In the genomic region with DNA sequence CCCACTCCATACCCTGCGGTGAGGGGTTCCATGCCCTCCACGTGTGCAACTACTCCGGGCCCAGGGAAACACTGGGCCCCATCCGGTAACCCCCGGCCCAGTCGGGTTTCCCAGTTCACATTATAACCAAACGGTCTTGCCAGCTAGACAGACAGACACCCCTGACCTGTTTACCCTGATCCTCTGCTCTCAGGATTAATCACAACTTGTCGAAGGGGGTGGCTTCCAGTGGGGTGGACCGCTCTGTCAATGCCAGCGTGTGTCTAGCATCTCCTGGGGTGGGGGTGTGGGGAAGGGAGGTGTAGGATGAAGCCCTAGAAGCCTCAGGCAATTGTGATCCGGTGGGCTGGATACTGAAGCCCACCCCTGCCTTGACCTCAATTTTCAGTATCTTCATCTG, we compare ENCODE assay signal across 28 cellular contexts. TPM values are rescaled to one million over a fixed set of nuclear protein-coding genes. Genes with fewer than 3 reads are reported as not detected.
DNase-seq lines count a peak whose midpoint lies in the region; ATAC-seq and TF ChIP-seq lines count a peak whose summit lies in the region.
"Had no signal": no experiment of that assay in that cellular context is flagged by ENCODE, and none has a peak within 500 bp of the region (broad histone marks: within the 10 kb centered on the region; RNA-seq: fewer than 3 reads in every experiment).

No MANE protein-coding gene starts in this region.

- H3F3A ChIP-seq in PC-9 (ENCODE audit: insufficient read depth, low read depth), result no peaks in the 10 kb centered on the region

- H3K4me3 ChIP-seq in H7 (ENCODE audit: insufficient read depth, low read depth, low read length), result no peak overlapping the region
- H3K4me3 ChIP-seq in iPS-15b (ENCODE audit: low read depth, low read length), result peak overlapping the region; percentile 26
- no peak overlapping the region for H3K4me3 ChIP-seq in esophagus squamous epithelium
- no peak overlapping the region for H3K4me3 ChIP-seq in PC-9
- H3K4me3 ChIP-seq: A549, K562 had no signal

- H3K4me3 Mint-ChIP-seq in natural killer cell, result peak overlapping the region; percentile 13
- H3K4me3 Mint-ChIP-seq in natural killer cell treated with Interleukin-12 subunit alpha and Interleukin-12 subunit beta and Interleukin-15 and Interleukin-18, amount 100 ng/mL, for 72 hours, result no peak overlapping the region

- H3K27ac Mint-ChIP-seq in natural killer cell, result no peak overlapping the region
- no peak overlapping the region for H3K27ac Mint-ChIP-seq in natural killer cell treated with Interleukin-12 subunit alpha and Interleukin-12 subunit beta and Interleukin-15 and Interleukin-18, amount 100 ng/mL, for 72 hours

- CTCF ChIA-PET in PC-9 (lab: Charles Lee), result no interaction called here

- WGBS in esophagus squamous epithelium, 2 donors, result 29% methylated on average over 4 of the region's 11 CpGs; no CpG with 5 or more reads in 1 of the 2 donors

- H3K4me1 ChIP-seq in iPS-15b (ENCODE audit: control insufficient read depth, insufficient read depth, low read length) (peaks cover 2% of the 10 kb centered on the region), esophagus squamous epithelium (peaks cover 16 to 56% (median 32%) of the 10 kb centered on the region in 3 donors), PC-9 (replicated peaks; ENCODE audit: insufficient read depth) (no peaks in the 10 kb centered on the region)
- H3K4me1 ChIP-seq: A549 had no signal

- no peak overlapping the region for H3K27ac ChIP-seq in esophagus squamous epithelium
- no peak overlapping the region for H3K27ac ChIP-seq in PC-9
- H3K27ac ChIP-seq: A549, C4-2B, RWPE1 had no signal

- POLR2A ChIA-PET in PC-9 (lab: Charles Lee; ENCODE audit: unreplicated experiment), result no interaction called here

- H3K36me3 Mint-ChIP-seq in natural killer cell, result peaks cover 6% of the 10 kb centered on the region
- H3K36me3 Mint-ChIP-seq in natural killer cell treated with Interleukin-12 subunit alpha and Interleukin-12 subunit beta and Interleukin-15 and Interleukin-18, amount 100 ng/mL, for 72 hours, result no peaks in the 10 kb centered on the region
- H3K36me3 Mint-ChIP-seq: CD8-positive, alpha-beta memory T cell had no signal

- H3K27me3 ChIP-seq in H7 (ENCODE audit: control insufficient read depth, insufficient read depth, low read length), result peaks cover 92% of the 10 kb centered on the region
- peaks cover 96% of the 10 kb centered on the region for H3K27me3 ChIP-seq in iPS-15b (ENCODE audit: control insufficient read depth, insufficient read depth, low read length)
- peaks cover 42 to 100% (median 62%) of the 10 kb centered on the region in 4 donors for H3K27me3 ChIP-seq in esophagus squamous epithelium
- H3K27me3 ChIP-seq in PC-9 (ENCODE audit: insufficient read depth, low read depth), result peaks cover 39% of the 10 kb centered on the region

- no TSS peak for BruUV-seq in PC-9 (replicated peaks; lab: Mats Ljungman, UMichigan)

- H3K9me3 ChIP-seq in iPS-15b (ENCODE audit: control insufficient read depth, insufficient read depth, low read length), result no peaks in the 10 kb centered on the region
- no peaks in the 10 kb centered on the region for H3K9me3 ChIP-seq in esophagus squamous epithelium
- H3K9me3 ChIP-seq in PC-9 (ENCODE audit: insufficient read depth, low read depth), result no peaks in the 10 kb centered on the region
- H3K9me3 ChIP-seq: A549 had no signal

- no peak for TF ChIP-seq CTCF in natural killer cell (IDR thresholded peaks at IDR 0.05)
- no peak for TF ChIP-seq CTCF in esophagus squamous epithelium (IDR thresholded peaks at IDR 0.05)
- TF ChIP-seq CTCF in PC-9 (conservative IDR thresholded peaks at IDR 0.05), result no peak

- no peak overlapping the region for H3K9ac ChIP-seq in iPS-15b (ENCODE audit: low read depth, low read length)

- H3K9me3 Mint-ChIP-seq in natural killer cell, result no peaks in the 10 kb centered on the region
- no peaks in the 10 kb centered on the region for H3K9me3 Mint-ChIP-seq in natural killer cell treated with Interleukin-12 subunit alpha and Interleukin-12 subunit beta and Interleukin-15 and Interleukin-18, amount 100 ng/mL, for 72 hours

- no peak overlapping the region for H3K4me2 ChIP-seq in PC-9
- H3K4me2 ChIP-seq: A549 had no signal

- H2AFZ ChIP-seq in PC-9, result no peak overlapping the region

- H3K79me2 ChIP-seq in PC-9 (ENCODE audit: low read depth), result no peaks in the 10 kb centered on the region

- no peaks in the 10 kb centered on the region for H3K9me2 ChIP-seq in PC-9 (ENCODE audit: insufficient read depth)

- ATAC-seq in natural killer cell (no peak), HG03175 (IDR thresholded peaks at IDR 0.05; ENCODE audit: unreplicated experiment) (no peak)
- no peak for ATAC-seq in natural killer cell treated with Interleukin-12 subunit alpha and Interleukin-12 subunit beta and Interleukin-15 and Interleukin-18, amount 100 ng/mL, for 72 hours
- ATAC-seq: A549, Panc1 had no signal

- peaks cover 43 to 60% of the 10 kb centered on the region in 2 donors for H3K4me1 Mint-ChIP-seq in natural killer cell
- peaks cover 34% of the 10 kb centered on the region in 2 donors for H3K4me1 Mint-ChIP-seq in natural killer cell treated with Interleukin-12 subunit alpha and Interleukin-12 subunit beta and Interleukin-15 and Interleukin-18, amount 100 ng/mL, for 72 hours (ENCODE audit: low read depth in 2 of 2)

- H3K27me3 Mint-ChIP-seq in natural killer cell (ENCODE audit: low read depth in 2 of 2), result peaks cover 70 to 83% of the 10 kb centered on the region in 2 donors
- H3K27me3 Mint-ChIP-seq in natural killer cell treated with Interleukin-12 subunit alpha and Interleukin-12 subunit beta and Interleukin-15 and Interleukin-18, amount 100 ng/mL, for 72 hours, result peaks cover 58 to 74% of the 10 kb centered on the region in 2 donors

- no peak for TF ChIP-seq POLR2A in esophagus squamous epithelium (IDR thresholded peaks at IDR 0.05)

- H4K20me1 ChIP-seq in PC-9 (ENCODE audit: insufficient read depth), result no peaks in the 10 kb centered on the region

- no peaks in the 10 kb centered on the region for H3K36me3 ChIP-seq in H7 (replicated peaks; ENCODE audit: control insufficient read depth, insufficient read depth, low read length)
- H3K36me3 ChIP-seq in iPS-15b (ENCODE audit: control insufficient read depth, insufficient read depth, low read length), result no peaks in the 10 kb centered on the region
- no peaks in the 10 kb centered on the region for H3K36me3 ChIP-seq in esophagus squamous epithelium
- H3K36me3 ChIP-seq in PC-9 (ENCODE audit: low read depth), result no peaks in the 10 kb centered on the region

- intact Hi-C loops in natural killer cell (cut with micrococcal nuclease) (loop anchor here (2.0 to 10.0 kb wide), 2 partner anchors 14 to 104 kb away; no protein-coding TSS in a partner anchor), esophagus squamous epithelium (cut with DNase I) (no loop called here), PC-9 (cut with micrococcal nuclease; ENCODE audit: unreplicated experiment) (no loop called here)

- no peak for DNase-seq in natural killer cell
- no peak for DNase-seq in natural killer cell treated with Interleukin-12 subunit alpha and Interleukin-12 subunit beta and Interleukin-15 and Interleukin-18, amount 100 ng/mL, for 72 hours (ENCODE audit: low spot score)
- DNase-seq in H7, result peak; percentile 48
- DNase-seq in esophagus squamous epithelium (lab: John Stamatoyannopoulos, UW), result no peak
- no peak for DNase-seq in PC-9
- DNase-seq: CD8-positive, alpha-beta memory T cell; DMS 273 treated with DMSO at 0.1 percent for 48 hours; DMS79; EL; GDM1; Kasumi-1; NCI-H1105; NCI-H2081; NCI-H2227 treated with DMSO at 0.1 percent for 48 hours; NCI-H69; SHP77; SW 1271 had no signal

RNA-seq across cellular contexts. Expression of a gene that starts 4.6 kb away (rescaled TPM):
- total RNA-seq in natural killer cell (not detected), esophagus squamous epithelium (not detected), PC-9 (2021) (not detected in 2 replicates)
- not detected for total RNA-seq in natural killer cell treated with Interleukin-12 subunit alpha and Interleukin-12 subunit beta and Interleukin-15 and Interleukin-18, amount 100 ng/mL, for 72 hours
- total RNA-seq in H7 (2014; rRNA removed; shearing (Covaris generic)), result 0.17 and 0.67 TPM in 2 replicates
- total RNA-seq: CD8-positive, alpha-beta memory T cell; HT-29; K562; M059J; NCI-H460 had no signal

RNA-seq across cellular contexts. Expression of a gene that starts 48.8 kb away (rescaled TPM):
- total RNA-seq in natural killer cell (1 to 10 TPM in 1 of 3 donors, under 1 TPM in 2; 0.47 to 1.4 (median 0.48) TPM), esophagus squamous epithelium (not detected), PC-9 (2021) (not detected in 2 replicates)
- total RNA-seq in natural killer cell treated with Interleukin-12 subunit alpha and Interleukin-12 subunit beta and Interleukin-15 and Interleukin-18, amount 100 ng/mL, for 72 hours, result under 1 TPM in 1 of 2 donors, not detected in 1; 0.20 TPM
- total RNA-seq in H7 (2014; rRNA removed; shearing (Covaris generic)), result 0.15 and 1.2 TPM in 2 replicates
- total RNA-seq: CD8-positive, alpha-beta memory T cell; H4; HT-29; K562; M059J; NCI-H460 had no signal
